In genomic region chr13:106156468-106156867, GRCh38 we compare ENCODE assay signal across 1 cellular context.
TF ChIP-seq lines count a peak whose summit lies in the region.

No MANE protein-coding gene starts in this region.

TF ChIP-seq in HCT116, 20 proteins besides CTCF, POLR2A, EP300 and RAD21 (continued from another document):
- TF ChIP-seq REST (IDR thresholded peaks at IDR 0.05; ENCODE audit: low read depth): no peak
- TF ChIP-seq CBX3 (IDR thresholded peaks at IDR 0.05; ENCODE audit: low read depth): peak; percentile 72
- peak; percentile 73 for TF ChIP-seq CEBPB (IDR thresholded peaks at IDR 0.05; ENCODE audit: low read depth)
